Comparison of ENCODE assay signal across 8 cellular contexts in genomic region chr6:28944412-28945006, GRCh38. TPM values are rescaled to one million over a fixed set of nuclear protein-coding genes. Genes with fewer than 3 reads are reported as not detected.
DNase-seq lines count a peak whose midpoint lies in the region; ATAC-seq and TF ChIP-seq lines count a peak whose summit lies in the region.

No MANE protein-coding gene starts in this region.

- H3K9me3 Mint-ChIP-seq in nephron progenitor cell, result peaks cover 24% of the 10 kb centered on the region

- peaks cover 4% of the 10 kb centered on the region for H3K27me3 Mint-ChIP-seq in nephron progenitor cell (ENCODE audit: low read depth, poor library complexity)

- intact Hi-C loops in IMR-90 (cut with micrococcal nuclease), result loop anchor here (1.0 to 10.0 kb wide), 5 partner anchors 9 to 1470 kb away; partner anchors contain the start of gene ZNF184

- H3K4ac ChIP-seq in IMR-90 (ENCODE audit: low read depth, low read length), result peak overlapping the region; percentile 27

- peak overlapping the region; percentile 66 for H3K23ac ChIP-seq in IMR-90 (ENCODE audit: low read depth, low read length)

- no peaks in the 10 kb centered on the region for H3K9me1 ChIP-seq in IMR-90 (ENCODE audit: insufficient read depth, low read length)

- peak overlapping the region; percentile 74 for H3K9ac ChIP-seq in IMR-90 (ENCODE audit: low read depth, low read length)
- H3K9ac ChIP-seq in subcutaneous abdominal adipose tissue (ENCODE audit: low read length in 5 of 5), result peak overlapping the region; percentile 80 to 94 (median 84)

- H2BK120ac ChIP-seq in IMR-90 (ENCODE audit: low read depth, low read length), result peak overlapping the region; percentile 53; the same call in 1 of the 2 replicates

- H4K8ac ChIP-seq in IMR-90 (ENCODE audit: low read depth in 2 of 2, low read length in 2 of 2), result peak overlapping the region; percentile 19 to 76; a peak in 3 of 4 replicates

- TF ChIP-seq CTCF in IMR-90 (conservative IDR thresholded peaks at IDR 0.05; ENCODE audit: low read depth, low read length) (no peak), nephron progenitor cell (IDR thresholded peaks at IDR 0.05) (no peak)

- H3K27ac Mint-ChIP-seq in nephron progenitor cell, result peak overlapping the region; percentile 72

- H3K27me3 ChIP-seq in IMR-90 (ENCODE audit: control insufficient read depth, insufficient read depth, low read length), result no peaks in the 10 kb centered on the region
- no peaks in the 10 kb centered on the region for H3K27me3 ChIP-seq in subcutaneous abdominal adipose tissue (ENCODE audit: control insufficient read depth in 5 of 5, insufficient read depth in 4 of 5, low read length in 5 of 5)

- no peak for TF ChIP-seq RAD21 in IMR-90 (IDR thresholded peaks at IDR 0.05; ENCODE audit: low read length)

- 0 out of 2 replicates have a peak overlapping the region, but pooled peaks have one; percentile 10 for H2BK20ac ChIP-seq in IMR-90 (ENCODE audit: low read depth, low read length)

- ATAC-seq in IMR-90 (ENCODE audit: low read depth), result peak; percentile 38
- no peak for ATAC-seq in HG03521 (IDR thresholded peaks at IDR 0.05; ENCODE audit: unreplicated experiment)

- H2BK15ac ChIP-seq in IMR-90 (ENCODE audit: low read depth, low read length), result no peak overlapping the region; the same call in 2 of the 3 replicates

- H3K18ac ChIP-seq in IMR-90 (ENCODE audit: low read depth, low read length), result no peak overlapping the region; the same call in 1 of the 2 replicates

- WGBS in IMR-90 (ENCODE audit: extremely low coverage in 2 of 2, insufficient read length in 1 of 2), 2 experiments, result no CpG with 5 or more reads among the region's 13 CpGs

- no peak overlapping the region for H2AK5ac ChIP-seq in IMR-90 (ENCODE audit: low read depth, low read length)

- H3K56ac ChIP-seq in IMR-90 (ENCODE audit: extremely low read depth, insufficient read depth, low read length), result peak overlapping the region; percentile 55; the same call in 1 of the 2 replicates

- H4K5ac ChIP-seq in IMR-90 (ENCODE audit: low read depth, low read length), result peak overlapping the region; percentile 43; the same call in 1 of the 2 replicates

- peak overlapping the region; percentile 96 for H2AFZ ChIP-seq in IMR-90 (replicated peaks; ENCODE audit: low read length, poor library complexity)

- H3K36me3 ChIP-seq in IMR-90 (ENCODE audit: control insufficient read depth, insufficient read depth, low read length) (no peaks in the 10 kb centered on the region), subcutaneous abdominal adipose tissue (ENCODE audit: control insufficient read depth in 5 of 5, insufficient read depth in 5 of 5, low read length in 5 of 5) (no peaks in the 10 kb centered on the region)

- no peak overlapping the region for H2AK9ac ChIP-seq in IMR-90 (replicated peaks; ENCODE audit: low read depth, low read length, poor library complexity)

- no peak for TF ChIP-seq POLR2A in IMR-90 (IDR thresholded peaks at IDR 0.05; ENCODE audit: low read depth, low read length)

- no peaks in the 10 kb centered on the region for H3K79me1 ChIP-seq in IMR-90 (ENCODE audit: low read depth in 1 of 2, low read length in 2 of 2)

- peak overlapping the region; percentile 42 for H3K27ac ChIP-seq in IMR-90 (ENCODE audit: insufficient read depth, low read length)
- H3K27ac ChIP-seq in subcutaneous abdominal adipose tissue (ENCODE audit: low read depth, low read length), result peak overlapping the region; percentile 88

- H3K4me3 ChIP-seq in IMR-90 (ENCODE audit: insufficient read depth, low read depth, low read length) (peak overlapping the region; percentile 59), subcutaneous abdominal adipose tissue (ENCODE audit: low read depth in 1 of 5, low read length in 5 of 5) (peak overlapping the region; percentile 65 to 98 (median 83))

- POLR2A ChIA-PET in IMR-90 (lab: Charles Lee; ENCODE audit: unreplicated experiment), result no interaction called here

- peaks cover 9% of the 10 kb centered on the region for H4K20me1 ChIP-seq in IMR-90 (ENCODE audit: insufficient read depth, low read length)

- no TSS peak for BruUV-seq in IMR-90 (replicated peaks; lab: Mats Ljungman, UMichigan)

- H3K4me3 Mint-ChIP-seq in nephron progenitor cell, result peak overlapping the region; percentile 88

- peaks cover 12% of the 10 kb centered on the region for H3K36me3 Mint-ChIP-seq in nephron progenitor cell (ENCODE audit: low read depth)

- dilution Hi-C loops in IMR-90 (cut with HindIII; ENCODE audit: low sequenced_read_pairs, unreplicated experiment), result no loop called here

- peak overlapping the region; percentile 76 for H2BK5ac ChIP-seq in IMR-90 (ENCODE audit: low read depth, low read length, poor library complexity, severe bottlenecking)

- peak overlapping the region; percentile 86 for H3K14ac ChIP-seq in IMR-90 (replicated peaks; ENCODE audit: low read depth, low read length)

- DNase-seq in CD1c-positive myeloid dendritic cell (ENCODE audit: extremely low spot score) (peak; percentile 85), IMR-90 (peak; percentile 81), RKO (ENCODE audit: low spot score) (peak; percentile 84), fibroblast of the conjunctiva (ENCODE audit: low read depth) (peak; percentile 68), nephron progenitor cell (peak; percentile 59)
- DNase-seq in activated T-helper 9 cell treated with anti-CD3 and anti-CD28 coated beads, Interleukin-2, amount 50 U/mL, for 16 hours (ENCODE audit: low read depth), result peak; percentile 45

- H3K4me2 ChIP-seq in IMR-90 (ENCODE audit: low read depth, low read length), result peak overlapping the region; percentile 92

- peaks cover 63% of the 10 kb centered on the region for H3K4me1 Mint-ChIP-seq in nephron progenitor cell

- no peaks in the 10 kb centered on the region for H3K9me3 ChIP-seq in IMR-90 (ENCODE audit: control insufficient read depth, insufficient read depth, low read length)
- no peaks in the 10 kb centered on the region for H3K9me3 ChIP-seq in subcutaneous abdominal adipose tissue (ENCODE audit: control insufficient read depth in 5 of 5, low read length in 5 of 5)

- H3K4me1 ChIP-seq in IMR-90 (ENCODE audit: control insufficient read depth, insufficient read depth, low read length) (no peaks in the 10 kb centered on the region; the same call in 1 of the 2 replicates), subcutaneous abdominal adipose tissue (ENCODE audit: control insufficient read depth in 5 of 5, insufficient read depth in 5 of 5, low read length in 5 of 5) (peaks cover 2 to 36% (median 23%) of the 10 kb centered on the region in 5 donors)

- in situ Hi-C loops in IMR-90 (cut with MboI; ENCODE audit: low sequenced_read_pairs), result no loop called here

- CTCF ChIA-PET in IMR-90 (lab: Yijun Ruan, JAX), result interaction anchor here (0.6 kb wide), 1 partner anchor 27 kb away, joined by 4 read pairs; no protein-coding TSS in a partner anchor

- H4K91ac ChIP-seq in IMR-90 (ENCODE audit: insufficient read depth, low read depth, low read length), result 0 out of 2 replicates have a peak overlapping the region, but pooled peaks have one; percentile 47

TF ChIP-seq in IMR-90, 13 proteins besides CTCF, POLR2A, EP300 and RAD21:
- TF ChIP-seq FOS (IDR thresholded peaks at IDR 0.05; ENCODE audit: low read depth, low read length) (peak; percentile 90), MAFK (IDR thresholded peaks at IDR 0.05; ENCODE audit: low read depth, low read length) (no peak), CHD1 (IDR thresholded peaks at IDR 0.05; ENCODE audit: low read depth, low read length) (no peak), CEBPB (IDR thresholded peaks at IDR 0.05; ENCODE audit: low read depth, low read length) (peak; percentile 51; the same call in 1 of the 2 replicates), BHLHE40 (IDR thresholded peaks at IDR 0.05; ENCODE audit: low read depth, low read length) (no peak), RCOR1 (IDR thresholded peaks at IDR 0.05; ENCODE audit: insufficient replicate concordance, low read length) (no peak), MAZ (IDR thresholded peaks at IDR 0.05; ENCODE audit: borderline replicate concordance, low read depth, low read length) (no peak), MXI1 (IDR thresholded peaks at IDR 0.05; ENCODE audit: borderline replicate concordance, low read depth, low read length) (no peak), NFE2L2 (IDR thresholded peaks at IDR 0.05; ENCODE audit: low read depth, low read length) (no peak), SMC3 (IDR thresholded peaks at IDR 0.05; ENCODE audit: low read depth, low read length) (no peak; the same call in 1 of the 2 replicates), RFX5 (IDR thresholded peaks at IDR 0.05; ENCODE audit: low read depth, low read length) (no peak), USF2 (IDR thresholded peaks at IDR 0.05; ENCODE audit: low read depth, low read length) (no peak), ELK1 (IDR thresholded peaks at IDR 0.05; ENCODE audit: borderline replicate concordance, low read depth, low read length) (no peak)

RNA-seq across cellular contexts. Expression of gene TRIM27, which starts 20.7 kb away (rescaled TPM):
- 48.0 TPM in 2 replicates for total RNA-seq in IMR-90 (2012; rRNA removed)
- polyA plus RNA-seq in IMR-90 (2012; rRNA removed), result 43.5 and 44.4 TPM in 2 replicates
- 21.8 and 26.3 TPM in 2 replicates for polyA plus RNA-seq in IMR-90 (2012; cell fraction: cytosol; rRNA removed)
- polyA plus RNA-seq in IMR-90 (2012; cell fraction: nucleus; rRNA removed; ENCODE audit: low replicate concordance), result 49.1 and 79.8 TPM in 2 replicates
